ENCODE assay signal across 1 cellular context in genomic region chr6:3835055-3835731, GRCh38.
A peak's percentile ranks its signal among the peaks of the same experiment; 100 is the strongest.
TF ChIP-seq lines count a peak whose summit lies in the region.

No MANE protein-coding gene starts in this region.

TF ChIP-seq in HepG2, 621 proteins besides CTCF, POLR2A, EP300 and RAD21 (continued from another document and continues in another):
- TF ChIP-seq NFAT5 (CRISPR knock-in tag; IDR thresholded peaks at IDR 0.05) (no peak), ZNF614 (CRISPR knock-in tag; IDR thresholded peaks at IDR 0.05; ENCODE audit: borderline replicate concordance) (peak; percentile 81; the same call in 1 of the 2 replicates), MLLT10 (CRISPR knock-in tag; IDR thresholded peaks at IDR 0.05) (no peak), DMAP1 (CRISPR knock-in tag; IDR thresholded peaks at IDR 0.05) (0 out of 2 replicates have a peak, but pooled peaks have one; percentile 16), ZNF326 (CRISPR knock-in tag; IDR thresholded peaks at IDR 0.05; ENCODE audit: borderline replicate concordance) (no peak), ZBTB3 (CRISPR knock-in tag; IDR thresholded peaks at IDR 0.05; ENCODE audit: borderline replicate concordance, low read depth) (0 out of 2 replicates have a peak, but pooled peaks have one; percentile 6), CREM (IDR thresholded peaks at IDR 0.05) (peak; percentile 73), CREM (CRISPR knock-in tag; IDR thresholded peaks at IDR 0.05) (no peak), ZNF530 (CRISPR knock-in tag; IDR thresholded peaks at IDR 0.05; ENCODE audit: low read depth) (no peak), NFKBIZ (CRISPR knock-in tag; IDR thresholded peaks at IDR 0.05) (peak; percentile 93; the same call in 1 of the 2 replicates), NFIB (CRISPR knock-in tag; IDR thresholded peaks at IDR 0.05; ENCODE audit: borderline replicate concordance) (no peak), DNMT1 (CRISPR knock-in tag; IDR thresholded peaks at IDR 0.05) (no peak), ZNF773 (CRISPR knock-in tag; IDR thresholded peaks at IDR 0.05; ENCODE audit: borderline replicate concordance) (no peak), ZNF333 (CRISPR knock-in tag; IDR thresholded peaks at IDR 0.05; ENCODE audit: borderline replicate concordance) (0 out of 2 replicates have a peak, but pooled peaks have one; percentile 43), ZNF510 (CRISPR knock-in tag; IDR thresholded peaks at IDR 0.05; ENCODE audit: low read depth) (peak; percentile 61; the same call in 1 of the 2 replicates), ARNT2 (CRISPR knock-in tag; IDR thresholded peaks at IDR 0.05; ENCODE audit: low read depth) (peak; percentile 63; the same call in 1 of the 2 replicates), TERF1 (CRISPR knock-in tag; IDR thresholded peaks at IDR 0.05) (no peak), ZBED4 (CRISPR knock-in tag; IDR thresholded peaks at IDR 0.05; ENCODE audit: borderline replicate concordance) (peak; percentile 77; the same call in 1 of the 2 replicates), HMGXB4 (CRISPR knock-in tag; IDR thresholded peaks at IDR 0.05; ENCODE audit: borderline replicate concordance in 1 of 2, low read depth in 1 of 2) (peak in 1 of 2 experiments; percentile 55; a peak in 1 of 4 replicates), PRDM10 (CRISPR knock-in tag; IDR thresholded peaks at IDR 0.05; ENCODE audit: low read depth) (peak; percentile 57; the same call in 1 of the 2 replicates), MYNN (CRISPR knock-in tag; IDR thresholded peaks at IDR 0.05; ENCODE audit: low read depth) (0 out of 2 replicates have a peak, but pooled peaks have one; percentile 33), ZNF225 (CRISPR knock-in tag; IDR thresholded peaks at IDR 0.05) (no peak), NONO (IDR thresholded peaks at IDR 0.05) (no peak), NONO (CRISPR knock-in tag; conservative IDR thresholded peaks at IDR 0.05) (no peak), ZNF674 (CRISPR knock-in tag; IDR thresholded peaks at IDR 0.05; ENCODE audit: low read depth) (no peak), MLX (CRISPR knock-in tag; IDR thresholded peaks at IDR 0.05) (0 out of 2 replicates have a peak, but pooled peaks have one; percentile 37), KIAA2018 (CRISPR knock-in tag; IDR thresholded peaks at IDR 0.05; ENCODE audit: borderline replicate concordance) (no peak), ZNF460 (CRISPR knock-in tag; IDR thresholded peaks at IDR 0.05; ENCODE audit: borderline replicate concordance) (no peak; the same call in 1 of the 2 replicates), ZSCAN30 (CRISPR knock-in tag; IDR thresholded peaks at IDR 0.05) (no peak)
